In genomic region chr11:59901306-59901705, GRCh38 we compare ENCODE assay signal across 1 cellular context.
TF ChIP-seq lines count a peak whose summit lies in the region.

No MANE protein-coding gene starts in this region.

TF ChIP-seq in K562, 482 proteins besides CTCF, POLR2A, EP300 and RAD21:
- TF ChIP-seq ZBTB40 (IDR thresholded peaks at IDR 0.05) (peak; percentile 65), ZBTB40 (CRISPR knock-in tag; IDR thresholded peaks at IDR 0.05) (no peak), FOSL1 (tag; conservative IDR thresholded peaks at IDR 0.05) (peak; percentile 63), NRF1 (conservative IDR thresholded peaks at IDR 0.05 in 1 of 2, IDR thresholded peaks at IDR 0.05 in 1 of 2) (peak; percentile 29 to 44; a peak in 3 of 4 replicates), HNRNPK (IDR thresholded peaks at IDR 0.05; ENCODE audit: low read depth, low read length, poor library complexity, severe bottlenecking) (no peak), ZNF316 (IDR thresholded peaks at IDR 0.05) (0 out of 2 replicates have a peak, but pooled peaks have one; percentile 22)
TF ChIP-seq in K562: peak in this region for 4.
